Comparison of ENCODE assay signal across 16 cellular contexts in the genomic region with DNA sequence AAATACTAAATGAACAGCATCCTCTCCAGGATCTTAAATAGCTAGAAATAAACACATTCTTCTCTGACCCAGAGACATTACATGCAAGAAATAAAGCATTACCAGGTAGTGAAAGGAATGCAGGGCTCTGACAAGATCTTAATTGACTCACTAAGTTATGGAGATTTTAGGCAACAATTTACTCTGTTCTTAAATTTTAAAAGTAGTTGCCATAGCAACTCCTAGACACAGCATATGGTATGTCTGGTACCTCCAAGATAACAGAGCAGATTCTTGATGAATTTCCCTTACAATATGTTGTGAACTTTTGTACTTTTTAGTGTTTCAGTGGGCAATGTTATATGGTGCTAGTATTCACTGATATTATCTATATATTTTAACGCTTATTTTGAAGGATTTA.
DNase-seq lines count a peak whose midpoint lies in the region; TF ChIP-seq lines count a peak whose summit lies in the region.
"Had no signal": no experiment of that assay in that cellular context is flagged by ENCODE, and none has a peak within 500 bp of the region (broad histone marks: within the 10 kb centered on the region; RNA-seq: fewer than 3 reads in every experiment).

No MANE protein-coding gene starts in this region.

- no peak for TF ChIP-seq CTCF in GM13977 (IDR thresholded peaks at IDR 0.05; ENCODE audit: extremely low read depth, insufficient read depth, missing control alignments)

- DNase-seq in DMS 273 (lab: John Stamatoyannopoulos, UW; ENCODE audit: unreplicated experiment) (peak; percentile 11), DMS 273 treated with DMSO at 0.1 percent for 48 hours (lab: John Stamatoyannopoulos, UW) (no peak), amniotic epithelial cell (ENCODE audit: low read depth) (peak; percentile 0), inferior parietal cortex (ENCODE audit: extremely low spot score) (peak; percentile 20), superior temporal gyrus (ENCODE audit: extremely low spot score) (peak; percentile 33), islet precursor cell (no peak), GM13977 (ENCODE audit: low spot score) (no peak), substantia nigra (lab: John Stamatoyannopoulos, UW) (no peak)
- DNase-seq: AML-193; Caco-2; CD4-positive, alpha-beta T cell; DMS79 treated with DMSO at 0.1 percent for 48 hours; GF-D8 had no signal

- H3K27ac ChIP-seq in substantia nigra (ENCODE audit: low read depth, low read length, poor library complexity, severe bottlenecking), result no peak overlapping the region
- H3K27ac ChIP-seq: 22Rv1, A549, C4-2B had no signal

- in situ Hi-C loops in GM13977 (cut with MboI; ENCODE audit: low pct_unique_long_range_greater_than_20kb, low sequenced_read_pairs, unreplicated experiment), result no loop called here

Comparison
In these comparisons a context has a peak if more than half of its experiments do, and no peak if none do; other contexts are left out.
1. DNase-seq: peak in DMS 273 (single experiment), amniotic epithelial cell (single experiment), inferior parietal cortex (single experiment) and superior temporal gyrus (single experiment); none in DMS 273 treated with DMSO at 0.1 percent for 48 hours (single experiment), islet precursor cell (single experiment), GM13977 (single experiment) and substantia nigra (0 of 49).